Comparison of ENCODE assay signal across 8 cellular contexts in genomic region chr21:38126677-38127271, GRCh38.
A peak's percentile ranks its signal among the peaks of the same experiment; 100 is the strongest.
DNase-seq lines count a peak whose midpoint lies in the region; ATAC-seq, FAIRE-seq and TF ChIP-seq lines count a peak whose summit lies in the region.

No MANE protein-coding gene starts in this region.

- H3K4me1 ChIP-seq in pancreas: no peaks in the 10 kb centered on the region

- H3K9me3 ChIP-seq in pancreas: no peaks in the 10 kb centered on the region

- TF ChIP-seq CTCF in fibroblast of villous mesenchyme (IDR thresholded peaks at IDR 0.05; ENCODE audit: insufficient read depth, low read depth, low read length): peak; percentile 88
- TF ChIP-seq CTCF in pancreas (IDR thresholded peaks at IDR 0.05): peak; percentile 29 to 71 (median 59)

- DNase-seq in DMS153 (lab: John Stamatoyannopoulos, UW) (peak; percentile 35), HTR-8/SVneo (ENCODE audit: insufficient read length, low spot score) (peak; percentile 31), NOMO-1 treated with DMSO at 0.1 percent for 48 hours (lab: John Stamatoyannopoulos, UW; ENCODE audit: unreplicated experiment) (peak; percentile 31), activated T-cell treated with anti-CD3 and anti-CD28 coated beads for 4 hours (peak; percentile 16), fibroblast of villous mesenchyme (ENCODE audit: low read depth) (peak; percentile 52), pancreas (peak; percentile 30 to 76 (median 62))

- no peaks in the 10 kb centered on the region for H3K36me3 ChIP-seq in pancreas

- 26 to 27% methylated on average over 8 of the region's 8 CpGs for WGBS in pancreas, 2 donors

- H3K4me3 ChIP-seq in fibroblast of villous mesenchyme (ENCODE audit: low read depth, low read length): no peak overlapping the region
- no peak overlapping the region for H3K4me3 ChIP-seq in pancreas

- ATAC-seq in pancreas (peak; percentile 68 to 91 (median 88)), HG03520 (IDR thresholded peaks at IDR 0.05; ENCODE audit: unreplicated experiment) (no peak), GM19463 (IDR thresholded peaks at IDR 0.05; ENCODE audit: unreplicated experiment) (no peak)

- FAIRE-seq in HTR-8/SVneo (lab: Jason Lieb, UNC) (peak; percentile 52), pancreas (lab: Jason Lieb, UNC) (no peak)

- H3K27me3 ChIP-seq in pancreas: peaks cover 0 to 13% (median 1%) of the 10 kb centered on the region in 4 donors

- intact Hi-C loops in pancreas (cut with DNase I): loop anchor here in 2 of 3 donors (10.0 kb wide), 2 partner anchors 422 to 432 kb away; no protein-coding TSS in a partner anchor

- no peak overlapping the region for H3K27ac ChIP-seq in pancreas

Comparison
In these comparisons a context has a peak if more than half of its experiments do, and no peak if none do; other contexts are left out.
1. ATAC-seq: peak in pancreas (4 of 4); none in HG03520 (single experiment) and GM19463 (single experiment).
2. Peak in every context shown above with its lines, with median percentiles within 50 percentile points of each other: DNase-seq.